ENCODE assay signal across 8 cellular contexts in the genomic region with DNA sequence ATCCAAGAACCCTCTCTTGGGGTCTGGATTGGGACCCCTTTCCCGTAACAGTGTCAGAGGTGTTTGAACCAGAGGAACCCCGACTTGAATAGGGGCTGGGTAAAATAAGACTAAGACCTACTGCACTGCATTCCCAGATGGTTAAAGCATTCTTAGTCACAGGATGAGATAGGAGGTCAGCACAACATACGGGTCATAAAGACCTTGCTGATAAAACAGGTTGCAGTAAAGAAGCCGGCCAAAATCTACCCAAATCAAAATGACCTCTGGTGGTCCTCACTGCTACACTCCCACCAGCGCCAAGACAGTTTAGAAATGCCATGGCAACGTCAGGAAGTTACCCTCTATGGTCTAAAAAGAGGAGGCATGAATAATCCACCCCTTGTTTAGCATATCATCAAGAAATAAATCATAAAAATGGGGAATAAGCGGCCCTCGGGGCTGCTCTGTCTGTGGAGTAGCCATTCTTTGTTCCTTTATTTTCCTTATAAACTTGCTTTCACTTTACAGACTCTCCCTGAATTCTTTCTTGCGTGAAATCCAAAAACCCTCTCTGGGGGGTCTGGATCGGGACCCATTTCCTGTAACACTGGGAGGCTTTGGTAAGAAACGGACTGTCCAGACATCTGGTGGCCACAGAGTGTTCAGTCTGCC. TPM values are rescaled to one million over a fixed set of nuclear protein-coding genes. Genes with fewer than 3 reads are reported as not detected.
A peak's percentile ranks its signal among the peaks of the same experiment; 100 is the strongest.
DNase-seq lines count a peak whose midpoint lies in the region; TF ChIP-seq lines count a peak whose summit lies in the region.

No MANE protein-coding gene starts in this region.

- H3K9me3 Mint-ChIP-seq in activated naive CD4-positive, alpha-beta T cell treated with anti-CD3 and anti-CD28 coated beads, Interleukin-2, amount 10 ng/mL, durations not matched to agents 7 days and 5 days = no peaks in the 10 kb centered on the region

- peak overlapping the region; percentile 9 for H3K4me3 Mint-ChIP-seq in activated naive CD4-positive, alpha-beta T cell treated with anti-CD3 and anti-CD28 coated beads, Interleukin-2, amount 10 ng/mL, durations not matched to agents 7 days and 5 days

- no peak for TF ChIP-seq CTCF in astrocyte of the spinal cord (IDR thresholded peaks at IDR 0.05; ENCODE audit: low read depth, low read length)

- DNase-seq in activated naive CD4-positive, alpha-beta T cell treated with anti-CD3 and anti-CD28 coated beads, Interleukin-2, amount 10 ng/mL, durations not matched to agents 7 days and 5 days = no peak
- DNase-seq in activated naive CD4-positive, alpha-beta T cell treated with Interleukin-2 at 50 U/mL for 16 hours = no peak
- DNase-seq in astrocyte of the spinal cord (ENCODE audit: low read depth, low spot score) = peak; percentile 22
- DNase-seq in kidney glomerular epithelial cell (lab: John Stamatoyannopoulos, UW) = peak; percentile 51
- DNase-seq in SIG-M5 treated with dmso at 0.1 percent for 504 hours (lab: John Stamatoyannopoulos, UW; ENCODE audit: unreplicated experiment) = no peak
- DNase-seq in NCI-H1092 treated with DMSO at 0.1 percent for 48 hours (lab: John Stamatoyannopoulos, UW) = no peak
- no peak for DNase-seq in NCI-H524 treated with DMSO at 0.1 percent for 48 hours (lab: John Stamatoyannopoulos, UW)

- 14% methylated on average over 11 of the region's 11 CpGs for WGBS in urinary bladder

- H3K27me3 Mint-ChIP-seq in activated naive CD4-positive, alpha-beta T cell treated with anti-CD3 and anti-CD28 coated beads, Interleukin-2, amount 10 ng/mL, durations not matched to agents 7 days and 5 days = peaks cover 31% of the 10 kb centered on the region

- no peak overlapping the region for H3K27ac ChIP-seq in urinary bladder (ENCODE audit: low read depth)

- H3K4me1 ChIP-seq in urinary bladder (ENCODE audit: insufficient read depth) = no peaks in the 10 kb centered on the region

- in situ Hi-C loops in astrocyte of the spinal cord (cut with HindIII; ENCODE audit: low sequenced_read_pairs) = no loop called here

- CTCF ChIA-PET in activated naive CD4-positive, alpha-beta T cell treated with anti-CD3 and anti-CD28 coated beads, Interleukin-2, amount 10 ng/mL, durations not matched to agents 7 days and 5 days (lab: Charles Lee) = no interaction called here

- H3K4me1 Mint-ChIP-seq in activated naive CD4-positive, alpha-beta T cell treated with anti-CD3 and anti-CD28 coated beads, Interleukin-2, amount 10 ng/mL, durations not matched to agents 7 days and 5 days = peaks cover 23% of the 10 kb centered on the region

- no peaks in the 10 kb centered on the region for H3K36me3 Mint-ChIP-seq in activated naive CD4-positive, alpha-beta T cell treated with anti-CD3 and anti-CD28 coated beads, Interleukin-2, amount 10 ng/mL, durations not matched to agents 7 days and 5 days

- no peaks in the 10 kb centered on the region for H3K36me3 ChIP-seq in urinary bladder (ENCODE audit: insufficient read depth)

- H3K27ac Mint-ChIP-seq in activated naive CD4-positive, alpha-beta T cell treated with anti-CD3 and anti-CD28 coated beads, Interleukin-2, amount 10 ng/mL, durations not matched to agents 7 days and 5 days = no peak overlapping the region

- H3K4me3 ChIP-seq in astrocyte of the spinal cord (ENCODE audit: low read depth, low read length) (peak overlapping the region; percentile 34), urinary bladder (ENCODE audit: low read depth, low read length) (peak overlapping the region; percentile 3)

RNA-seq across cellular contexts. Expression of gene SIN3B, which starts 4.4 kb away (rescaled TPM):
- 32.9 TPM for total RNA-seq in urinary bladder
- polyA plus RNA-seq in urinary bladder = 33.3 TPM

Comparison
In these comparisons a context has a peak if more than half of its experiments do, and no peak if none do; other contexts are left out.
1. DNase-seq: peak in astrocyte of the spinal cord (single experiment) and kidney glomerular epithelial cell (single experiment); none in activated naive CD4-positive, alpha-beta T cell treated with anti-CD3 and anti-CD28 coated beads, Interleukin-2, amount 10 ng/mL, durations not matched to agents 7 days and 5 days (single experiment), activated naive CD4-positive, alpha-beta T cell treated with Interleukin-2 at 50 U/mL for 16 hours (single experiment), SIG-M5 treated with dmso at 0.1 percent for 504 hours (single experiment), NCI-H1092 treated with DMSO at 0.1 percent for 48 hours (single experiment) and NCI-H524 treated with DMSO at 0.1 percent for 48 hours (single experiment).